In genomic region chr17:82292251-82293154, GRCh38 we compare ENCODE assay signal across 1 cellular context.
TF ChIP-seq lines count a peak whose summit lies in the region.

No MANE protein-coding gene starts in this region.

TF ChIP-seq in WTC11, 78 proteins besides CTCF, POLR2A, EP300 and RAD21 (continued from another document):
- TF ChIP-seq PREB (CRISPR knock-in tag; IDR thresholded peaks at IDR 0.05; ENCODE audit: borderline replicate concordance) (no peak; the same call in 1 of the 2 replicates), MYBL2 (CRISPR knock-in tag; IDR thresholded peaks at IDR 0.05) (no peak), FOXP4 (CRISPR knock-in tag; IDR thresholded peaks at IDR 0.05) (peak; percentile 72; the same call in 1 of the 2 replicates), MAX (CRISPR knock-in tag; IDR thresholded peaks at IDR 0.05) (peak; percentile 80), MXD4 (CRISPR knock-in tag; IDR thresholded peaks at IDR 0.05; ENCODE audit: borderline replicate concordance) (no peak), ARID4B (CRISPR knock-in tag; IDR thresholded peaks at IDR 0.05; ENCODE audit: borderline replicate concordance) (0 out of 2 replicates have a peak, but pooled peaks have one; percentile 57), ZNF671 (CRISPR knock-in tag; IDR thresholded peaks at IDR 0.05) (no peak), NFATC4 (CRISPR knock-in tag; IDR thresholded peaks at IDR 0.05) (no peak), TEAD1 (CRISPR knock-in tag; IDR thresholded peaks at IDR 0.05) (0 out of 2 replicates have a peak, but pooled peaks have one; percentile 32), ESRRA (CRISPR knock-in tag; IDR thresholded peaks at IDR 0.05; ENCODE audit: borderline replicate concordance) (no peak), ZNF512 (CRISPR knock-in tag; IDR thresholded peaks at IDR 0.05; ENCODE audit: borderline replicate concordance) (no peak), ELF4 (CRISPR knock-in tag; IDR thresholded peaks at IDR 0.05; ENCODE audit: low read depth) (no peak), GABPB1 (CRISPR knock-in tag; IDR thresholded peaks at IDR 0.05) (peak; percentile 29; the same call in 1 of the 2 replicates), ZNF263 (CRISPR knock-in tag; IDR thresholded peaks at IDR 0.05; ENCODE audit: low read depth) (no peak), NR2C2 (CRISPR knock-in tag; IDR thresholded peaks at IDR 0.05) (no peak), IRF1 (CRISPR knock-in tag; IDR thresholded peaks at IDR 0.05) (no peak), SP1 (CRISPR knock-in tag; conservative IDR thresholded peaks at IDR 0.05) (peak; percentile 81)
